ENCODE assay signal across 23 cellular contexts in genomic region chr5:56410696-56411095, GRCh38.
DNase-seq lines count a peak whose midpoint lies in the region; ATAC-seq and TF ChIP-seq lines count a peak whose summit lies in the region.
"Had no signal": no experiment of that assay in that cellular context is flagged by ENCODE, and none has a peak within 500 bp of the region (broad histone marks: within the 10 kb centered on the region; RNA-seq: fewer than 3 reads in every experiment).

No MANE protein-coding gene starts in this region.

- peak overlapping the region; percentile 80 for H3K27ac Mint-ChIP-seq in dendritic cell treated with granulocyte-macrophage colony-stimulating factor and Interleukin-4, amounts not matched to agents 40 ng/mL and 50 ng/mL, for 4 days
- H3K27ac Mint-ChIP-seq in naive B cell = peak overlapping the region in 4 of 6 donors; percentile 20 to 72 (median 70)
- H3K27ac Mint-ChIP-seq: H9, HFFc6, T-cell had no signal

- peaks cover 24% of the 10 kb centered on the region for H3K9me1 ChIP-seq in IMR-90 (ENCODE audit: insufficient read depth, low read length)

- H3K4ac ChIP-seq in IMR-90 (ENCODE audit: low read depth, low read length) = peak overlapping the region; percentile 91

- H3K9me3 Mint-ChIP-seq in dendritic cell treated with granulocyte-macrophage colony-stimulating factor and Interleukin-4, amounts not matched to agents 40 ng/mL and 50 ng/mL, for 4 days = no peaks in the 10 kb centered on the region
- H3K9me3 Mint-ChIP-seq in naive B cell = no peaks in the 10 kb centered on the region
- H3K9me3 Mint-ChIP-seq: H9, HFFc6, T-cell had no signal

- H3K4me3 ChIP-seq in IMR-90 (ENCODE audit: insufficient read depth, low read depth, low read length) (no peak overlapping the region), suprapubic skin (no peak overlapping the region)
- H3K4me3 ChIP-seq: GM23248, SJSA1 had no signal

- in situ Hi-C loops in IMR-90 (cut with MboI; ENCODE audit: low sequenced_read_pairs) = no loop called here

- H3K4me1 Mint-ChIP-seq in dendritic cell treated with granulocyte-macrophage colony-stimulating factor and Interleukin-4, amounts not matched to agents 40 ng/mL and 50 ng/mL, for 4 days (ENCODE audit: low read depth) = peaks cover 61% of the 10 kb centered on the region
- peaks cover 45 to 54% (median 49%) of the 10 kb centered on the region in 3 donors for H3K4me1 Mint-ChIP-seq in naive B cell

- H3K36me3 Mint-ChIP-seq in dendritic cell treated with granulocyte-macrophage colony-stimulating factor and Interleukin-4, amounts not matched to agents 40 ng/mL and 50 ng/mL, for 4 days (ENCODE audit: low read depth) = no peaks in the 10 kb centered on the region
- no peaks in the 10 kb centered on the region for H3K36me3 Mint-ChIP-seq in naive B cell
- H3K36me3 Mint-ChIP-seq: CD4-positive, CD25-positive, alpha-beta regulatory T cell; T-cell had no signal

- peak overlapping the region; percentile 57 for H2BK5ac ChIP-seq in IMR-90 (ENCODE audit: low read depth, low read length, poor library complexity, severe bottlenecking)

- TF ChIP-seq RAD21 in IMR-90 (IDR thresholded peaks at IDR 0.05; ENCODE audit: low read length) = no peak

- no peaks in the 10 kb centered on the region for H3K27me3 Mint-ChIP-seq in dendritic cell treated with granulocyte-macrophage colony-stimulating factor and Interleukin-4, amounts not matched to agents 40 ng/mL and 50 ng/mL, for 4 days
- H3K27me3 Mint-ChIP-seq in naive B cell = no peaks in the 10 kb centered on the region
- H3K27me3 Mint-ChIP-seq: CD4-positive, CD25-positive, alpha-beta regulatory T cell; T-cell had no signal

- no peak for TF ChIP-seq POLR2A in IMR-90 (IDR thresholded peaks at IDR 0.05; ENCODE audit: low read depth, low read length)
- TF ChIP-seq POLR2A in suprapubic skin (IDR thresholded peaks at IDR 0.05) = no peak

- TF ChIP-seq CTCF in IMR-90 (conservative IDR thresholded peaks at IDR 0.05; ENCODE audit: low read depth, low read length) (no peak), suprapubic skin (IDR thresholded peaks at IDR 0.05) (no peak)

- ATAC-seq in IMR-90 (ENCODE audit: low read depth) (no peak), naive B cell (ENCODE audit: low read depth in 2 of 2) (no peak), HG02885 (IDR thresholded peaks at IDR 0.05; ENCODE audit: poor library complexity, unreplicated experiment) (no peak)
- ATAC-seq: T-cell had no signal

- H2AFZ ChIP-seq in IMR-90 (replicated peaks; ENCODE audit: low read length, poor library complexity) = peak overlapping the region; percentile 37

- DNase-seq in IMR-90 (no peak), naive B cell (no peak), cerebellar cortex (ENCODE audit: low spot score) (no peak), AG20443 (ENCODE audit: low spot score) (no peak), suprapubic skin (ENCODE audit: low spot score in 2 of 2) (no peak)
- DNase-seq: BE2C; CD4-positive, CD25-positive, alpha-beta regulatory T cell; GM23248; H9; HFFc6; Kasumi-1; NCI-H1092 treated with DMSO at 0.1 percent for 48 hours; NCI-H1436; NCI-H187; NCI-H2081 treated with DMSO at 0.1 percent for 48 hours; NCI-H2171; NCI-H226; NCI-H510A; NCI-H69; T-cell had no signal

- H4K91ac ChIP-seq in IMR-90 (ENCODE audit: insufficient read depth, low read depth, low read length) = peak overlapping the region; percentile 84

- peak overlapping the region; percentile 83; the same call in 2 of the 3 replicates for H2BK15ac ChIP-seq in IMR-90 (ENCODE audit: low read depth, low read length)

- H3K56ac ChIP-seq in IMR-90 (ENCODE audit: extremely low read depth, insufficient read depth, low read length) = 0 out of 2 replicates have a peak overlapping the region, but pooled peaks have one; percentile 29

- 0 out of 2 replicates have a peak overlapping the region, but pooled peaks have one; percentile 76 for H3K23ac ChIP-seq in IMR-90 (ENCODE audit: low read depth, low read length)

- H2BK120ac ChIP-seq in IMR-90 (ENCODE audit: low read depth, low read length) = peak overlapping the region; percentile 88

- no CpG with 5 or more reads among the region's 6 CpGs for WGBS in IMR-90 (ENCODE audit: extremely low coverage in 2 of 2, insufficient read length in 1 of 2), 2 experiments
- 85% methylated on average over 6 of the region's 6 CpGs for WGBS in suprapubic skin

- H4K8ac ChIP-seq in IMR-90 (ENCODE audit: low read depth in 2 of 2, low read length in 2 of 2) = peak overlapping the region in 1 of 2 experiments; percentile 63; a peak in 3 of 4 replicates

- POLR2A ChIA-PET in IMR-90 (lab: Charles Lee; ENCODE audit: unreplicated experiment) = no interaction called here

- H3K36me3 ChIP-seq in IMR-90 (ENCODE audit: control insufficient read depth, insufficient read depth, low read length) = no peaks in the 10 kb centered on the region
- no peaks in the 10 kb centered on the region for H3K36me3 ChIP-seq in suprapubic skin
- H3K36me3 ChIP-seq: BE2C, SJSA1 had no signal

- peak overlapping the region; percentile 73 for H3K18ac ChIP-seq in IMR-90 (ENCODE audit: low read depth, low read length)

- CTCF ChIA-PET in IMR-90 (lab: Yijun Ruan, JAX) = interaction anchor here (1.9 kb wide), 1 partner anchor 65 kb away, joined by 4 read pairs; no protein-coding TSS in a partner anchor

- intact Hi-C loops in IMR-90 (cut with micrococcal nuclease) = no loop called here
- intact Hi-C loops in dendritic cell treated with granulocyte-macrophage colony-stimulating factor and Interleukin-4, amounts not matched to agents 40 ng/mL and 50 ng/mL, for 4 days (cut with micrococcal nuclease) = loop anchor here (10.0 kb wide), 1 partner anchor 274 kb away; no protein-coding TSS in a partner anchor

- H3K79me1 ChIP-seq in IMR-90 (ENCODE audit: low read depth in 1 of 2, low read length in 2 of 2) = no peaks in the 10 kb centered on the region

- H3K14ac ChIP-seq in IMR-90 (replicated peaks; ENCODE audit: low read depth, low read length) = peak overlapping the region; percentile 82

- no peak overlapping the region for H3K4me2 ChIP-seq in IMR-90 (ENCODE audit: low read depth, low read length)

- dilution Hi-C loops in IMR-90 (cut with HindIII; ENCODE audit: low sequenced_read_pairs, unreplicated experiment) = no loop called here

- no peaks in the 10 kb centered on the region for H3K27me3 ChIP-seq in IMR-90 (ENCODE audit: control insufficient read depth, insufficient read depth, low read length)
- H3K27me3 ChIP-seq in suprapubic skin = no peaks in the 10 kb centered on the region
- H3K27me3 ChIP-seq: BE2C, SJSA1 had no signal

- H3K27ac ChIP-seq in IMR-90 (ENCODE audit: insufficient read depth, low read length) (peak overlapping the region; percentile 30; the same call in 1 of the 2 replicates), suprapubic skin (no peak overlapping the region)
- H3K27ac ChIP-seq: GM23248, SJSA1 had no signal

- H4K20me1 ChIP-seq in IMR-90 (ENCODE audit: insufficient read depth, low read length) = no peaks in the 10 kb centered on the region

- H3K9me3 ChIP-seq in IMR-90 (ENCODE audit: control insufficient read depth, insufficient read depth, low read length) = no peaks in the 10 kb centered on the region
- H3K9me3 ChIP-seq in suprapubic skin = no peaks in the 10 kb centered on the region
- H3K9me3 ChIP-seq: BE2C, SJSA1 had no signal

- no peak overlapping the region for H3K4me3 Mint-ChIP-seq in dendritic cell treated with granulocyte-macrophage colony-stimulating factor and Interleukin-4, amounts not matched to agents 40 ng/mL and 50 ng/mL, for 4 days
- no peak overlapping the region for H3K4me3 Mint-ChIP-seq in naive B cell
- H3K4me3 Mint-ChIP-seq: CD4-positive, CD25-positive, alpha-beta regulatory T cell; H9; HFFc6; T-cell had no signal

- TF ChIP-seq EP300 in suprapubic skin (IDR thresholded peaks at IDR 0.05) = no peak

- H3K4me1 ChIP-seq in IMR-90 (ENCODE audit: control insufficient read depth, insufficient read depth, low read length) (peaks cover 19% of the 10 kb centered on the region), suprapubic skin (peaks cover 37% of the 10 kb centered on the region)

- peak overlapping the region; percentile 17 for H2AK9ac ChIP-seq in IMR-90 (replicated peaks; ENCODE audit: low read depth, low read length, poor library complexity)

- H3K9ac ChIP-seq in IMR-90 (ENCODE audit: low read depth, low read length) = no peak overlapping the region
- H3K9ac ChIP-seq: GM23248 had no signal

- no TSS peak for BruUV-seq in IMR-90 (replicated peaks; lab: Mats Ljungman, UMichigan)

- peak overlapping the region; percentile 87 for H4K5ac ChIP-seq in IMR-90 (ENCODE audit: low read depth, low read length)

- peak overlapping the region; percentile 89 for H2BK20ac ChIP-seq in IMR-90 (ENCODE audit: low read depth, low read length)

- peak overlapping the region; percentile 89 for H2AK5ac ChIP-seq in IMR-90 (ENCODE audit: low read depth, low read length)

TF ChIP-seq in IMR-90, 13 proteins besides CTCF, POLR2A, EP300 and RAD21 (continues in another document):
- TF ChIP-seq MAZ (IDR thresholded peaks at IDR 0.05; ENCODE audit: borderline replicate concordance, low read depth, low read length) (no peak), SMC3 (IDR thresholded peaks at IDR 0.05; ENCODE audit: low read depth, low read length) (no peak), MXI1 (IDR thresholded peaks at IDR 0.05; ENCODE audit: borderline replicate concordance, low read depth, low read length) (no peak), CHD1 (IDR thresholded peaks at IDR 0.05; ENCODE audit: low read depth, low read length) (no peak), NFE2L2 (IDR thresholded peaks at IDR 0.05; ENCODE audit: low read depth, low read length) (no peak), BHLHE40 (IDR thresholded peaks at IDR 0.05; ENCODE audit: low read depth, low read length) (no peak), FOS (IDR thresholded peaks at IDR 0.05; ENCODE audit: low read depth, low read length) (no peak), CEBPB (IDR thresholded peaks at IDR 0.05; ENCODE audit: low read depth, low read length) (no peak), RFX5 (IDR thresholded peaks at IDR 0.05; ENCODE audit: low read depth, low read length) (no peak), RCOR1 (IDR thresholded peaks at IDR 0.05; ENCODE audit: insufficient replicate concordance, low read length) (no peak)
- TF ChIP-seq, protein P1, sequence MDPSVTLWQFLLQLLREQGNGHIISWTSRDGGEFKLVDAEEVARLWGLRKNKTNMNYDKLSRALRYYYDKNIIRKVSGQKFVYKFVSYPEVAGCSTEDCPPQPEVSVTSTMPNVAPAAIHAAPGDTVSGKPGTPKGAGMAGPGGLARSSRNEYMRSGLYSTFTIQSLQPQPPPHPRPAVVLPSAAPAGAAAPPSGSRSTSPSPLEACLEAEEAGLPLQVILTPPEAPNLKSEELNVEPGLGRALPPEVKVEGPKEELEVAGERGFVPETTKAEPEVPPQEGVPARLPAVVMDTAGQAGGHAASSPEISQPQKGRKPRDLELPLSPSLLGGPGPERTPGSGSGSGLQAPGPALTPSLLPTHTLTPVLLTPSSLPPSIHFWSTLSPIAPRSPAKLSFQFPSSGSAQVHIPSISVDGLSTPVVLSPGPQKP (IDR thresholded peaks at IDR 0.05; ENCODE audit: borderline replicate concordance, low read depth, low read length) = no peak
